In genomic region chr17:79137791-79138190, GRCh38 we compare ENCODE assay signal across 26 cellular contexts.
DNase-seq lines count a peak whose midpoint lies in the region; TF ChIP-seq lines count a peak whose summit lies in the region.
"Had no signal": no experiment of that assay in that cellular context is flagged by ENCODE, and none has a peak within 500 bp of the region (broad histone marks: within the 10 kb centered on the region; RNA-seq: fewer than 3 reads in every experiment).

No MANE protein-coding gene starts in this region.

- H3K9me3 Mint-ChIP-seq in brain = peaks cover 0 to 10% (median 0%) of the 10 kb centered on the region in 5 experiments
- H3K9me3 Mint-ChIP-seq: immature natural killer cell had no signal

- H3K36me3 Mint-ChIP-seq in brain = no peaks in the 10 kb centered on the region
- H3K36me3 Mint-ChIP-seq: activated naive CD8-positive, alpha-beta T cell treated with anti-CD3 and anti-CD28 coated beads, Interleukin-2, amount 10 ng/mL, durations not matched to agents 7 days and 5 days; immature natural killer cell had no signal

- no peaks in the 10 kb centered on the region for H4K20me1 ChIP-seq in neural cell (ENCODE audit: insufficient read depth)

- no peaks in the 10 kb centered on the region for H3F3A ChIP-seq in neural cell (ENCODE audit: insufficient read depth, low read length, poor library complexity, severe bottlenecking)

- H3K27ac Mint-ChIP-seq in brain = peak overlapping the region in 4 of 5 experiments; percentile 10 to 94 (median 76)
- H3K27ac Mint-ChIP-seq: activated CD8-positive, alpha-beta T cell treated with anti-CD3 and anti-CD28 coated beads, Interleukin-2, amount 10 ng/mL, durations not matched to agents 7 days and 5 days; activated naive CD8-positive, alpha-beta T cell treated with anti-CD3 and anti-CD28 coated beads, Interleukin-2, amount 10 ng/mL, durations not matched to agents 7 days and 5 days; immature natural killer cell; stimulated activated naive CD8-positive, alpha-beta T cell treated with anti-CD3 and anti-CD28 coated beads, Interleukin-15, amount 100 ng/mL, for 72 hours had no signal

- TF ChIP-seq CTCF in brain (conservative IDR thresholded peaks at IDR 0.05) (no peak), neural cell (IDR thresholded peaks at IDR 0.05; ENCODE audit: poor library complexity, severe bottlenecking) (no peak)

- H3K79me2 ChIP-seq in neural cell (replicated peaks; ENCODE audit: insufficient read depth, low read length) = no peaks in the 10 kb centered on the region

- peak overlapping the region; percentile 50 for H3K9ac ChIP-seq in neural cell (ENCODE audit: low read length)
- H3K9ac ChIP-seq: KMS-11 had no signal

- TF ChIP-seq EP300 in neural cell (conservative IDR thresholded peaks at IDR 0.05; ENCODE audit: poor library complexity, severe bottlenecking) = peak; percentile 71

- no peaks in the 10 kb centered on the region for H3K36me3 ChIP-seq in neural cell (ENCODE audit: insufficient read depth, low read length)
- H3K36me3 ChIP-seq: gastroesophageal sphincter, transverse colon had no signal

- H3K4me3 Mint-ChIP-seq in brain = peak overlapping the region in 4 of 5 experiments; percentile 6 to 42 (median 32)
- H3K4me3 Mint-ChIP-seq: activated CD8-positive, alpha-beta T cell treated with anti-CD3 and anti-CD28 coated beads, Interleukin-2, amount 10 ng/mL, durations not matched to agents 7 days and 5 days; activated naive CD8-positive, alpha-beta T cell treated with anti-CD3 and anti-CD28 coated beads, Interleukin-2, amount 10 ng/mL, durations not matched to agents 7 days and 5 days; immature natural killer cell; stimulated activated naive CD8-positive, alpha-beta T cell treated with anti-CD3 and anti-CD28 coated beads, Interleukin-15, amount 100 ng/mL, for 72 hours had no signal

- H3K4me2 ChIP-seq in neural cell (ENCODE audit: low read length) = no peak overlapping the region
- H3K4me2 ChIP-seq: KMS-11 had no signal

- DNase-seq in NCI-H345 (lab: John Stamatoyannopoulos, UW) = peak; percentile 35
- DNase-seq in NCI-H345 treated with DMSO at 0.1 percent for 48 hours (lab: John Stamatoyannopoulos, UW; ENCODE audit: unreplicated experiment) = no peak
- DNase-seq in SIG-M5 (lab: John Stamatoyannopoulos, UW) = no peak
- DNase-seq in NCI-H1694 (lab: John Stamatoyannopoulos, UW) = no peak
- no peak for DNase-seq in GDM1 (lab: John Stamatoyannopoulos, UW)
- DNase-seq: activated CD8-positive, alpha-beta T cell treated with anti-CD3 and anti-CD28 coated beads, Interleukin-2, amount 10 ng/mL, durations not matched to agents 7 days and 5 days; activated gamma-delta T cell; activated naive CD8-positive, alpha-beta T cell treated with anti-CD3 and anti-CD28 coated beads, Interleukin-2, amount 10 ng/mL, durations not matched to agents 7 days and 5 days; activated T-cell treated with anti-CD3 and anti-CD28 coated beads for 4 hours; EL; immature natural killer cell; mesendoderm; NCI-H446; stimulated activated CD8-positive, alpha-beta memory T cell treated with anti-CD3 and anti-CD28 coated beads, Interleukin-4, amount 100 ng/mL, for 48 hours; stimulated activated naive CD8-positive, alpha-beta T cell treated with anti-CD3 and anti-CD28 coated beads, Interleukin-15, amount 100 ng/mL, for 72 hours; T-helper 2 cell; transverse colon had no signal

- no peak overlapping the region for H2AFZ ChIP-seq in neural cell (ENCODE audit: low read depth, low read length)

- peaks cover 37% of the 10 kb centered on the region for H3K4me1 Mint-ChIP-seq in brain
- H3K4me1 Mint-ChIP-seq: activated naive CD8-positive, alpha-beta T cell treated with anti-CD3 and anti-CD28 coated beads, Interleukin-2, amount 10 ng/mL, durations not matched to agents 7 days and 5 days; immature natural killer cell; stimulated activated naive CD8-positive, alpha-beta T cell treated with anti-CD3 and anti-CD28 coated beads, Interleukin-15, amount 100 ng/mL, for 72 hours had no signal

- no peaks in the 10 kb centered on the region for H3K27me3 ChIP-seq in neural cell (ENCODE audit: insufficient read depth, low read depth, low read length)

- H3K9me3 ChIP-seq in neural cell (ENCODE audit: low read length) = no peaks in the 10 kb centered on the region
- H3K9me3 ChIP-seq: gastroesophageal sphincter, transverse colon had no signal

- H3K4me3 ChIP-seq in neural cell (ENCODE audit: low read length) = peak overlapping the region; percentile 45
- H3K4me3 ChIP-seq: gastroesophageal sphincter, SK-N-MC, skin epidermis, transverse colon had no signal

- no peaks in the 10 kb centered on the region for H3K9me2 ChIP-seq in neural cell (ENCODE audit: insufficient read depth, low read length)

- H3K27me3 Mint-ChIP-seq in brain = peaks cover 11% of the 10 kb centered on the region

- TF ChIP-seq RAD21 in neural cell (conservative IDR thresholded peaks at IDR 0.05) = no peak

- H3K27ac ChIP-seq in neural cell (ENCODE audit: low read length) = peak overlapping the region; percentile 80
- H3K27ac ChIP-seq: C4-2B, gastroesophageal sphincter, HL-60, KMS-11, RWPE1, SK-N-MC, skin epidermis, transverse colon had no signal

TF ChIP-seq in neural cell, 6 proteins besides CTCF, POLR2A, EP300 and RAD21:
- TF ChIP-seq MXI1 (conservative IDR thresholded peaks at IDR 0.05; ENCODE audit: poor library complexity, severe bottlenecking) (peak; percentile 78), EZH2 (IDR thresholded peaks at IDR 0.05; ENCODE audit: borderline replicate concordance, insufficient read depth, low read length, poor library complexity, severe bottlenecking) (no peak), SMC3 (conservative IDR thresholded peaks at IDR 0.05; ENCODE audit: poor library complexity) (peak; percentile 18), POLR2AphosphoS5 (IDR thresholded peaks at IDR 0.05) (peak; percentile 72), REST (IDR thresholded peaks at IDR 0.05; ENCODE audit: borderline replicate concordance) (peak; percentile 63)
